1 cellular context compared by ENCODE assay signal in the genomic region with DNA sequence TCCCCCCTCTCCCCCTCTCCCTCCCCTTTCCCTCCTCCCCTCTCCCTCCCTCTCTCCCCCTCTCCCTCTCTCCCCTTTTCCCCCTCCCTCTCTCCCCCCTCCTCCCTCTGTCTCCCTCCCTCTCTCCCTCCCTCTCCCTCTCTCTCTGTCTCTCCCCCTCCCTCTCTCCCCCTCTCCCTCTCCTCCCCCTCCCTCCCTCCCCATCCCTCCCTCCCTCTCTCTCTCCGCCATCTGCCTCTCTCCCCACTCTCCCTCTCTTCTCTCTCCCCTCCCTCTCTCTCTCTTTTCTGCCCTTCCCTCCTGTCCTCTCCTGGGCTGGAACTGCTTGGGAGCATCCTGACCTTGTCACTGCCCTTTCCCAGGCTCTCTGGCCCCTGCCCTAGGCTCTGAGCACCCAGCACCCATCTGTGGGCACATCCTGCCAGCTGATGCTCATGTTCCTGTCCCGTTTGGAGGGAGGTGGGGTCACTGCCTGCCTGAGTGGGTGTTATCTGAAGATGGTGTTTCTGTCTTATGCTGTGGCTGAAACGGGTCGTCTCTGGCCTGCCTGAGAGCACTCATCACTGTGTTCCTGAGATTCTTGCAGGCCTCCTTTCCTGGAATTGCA.
TF ChIP-seq lines count a peak whose summit lies in the region.

No MANE protein-coding gene starts in this region.

TF ChIP-seq in HepG2, 621 proteins besides CTCF, POLR2A, EP300 and RAD21:
- TF ChIP-seq ZBTB20 (CRISPR knock-in tag; IDR thresholded peaks at IDR 0.05; ENCODE audit: borderline replicate concordance, low read depth) (no peak), HNRNPK (IDR thresholded peaks at IDR 0.05; ENCODE audit: low read depth, low read length, poor library complexity, severe bottlenecking) (peak; percentile 29)
TF ChIP-seq in HepG2: peak in this region for 1.
